1 cellular context compared by ENCODE assay signal in genomic region chr17:82327289-82327688, GRCh38.
TF ChIP-seq lines count a peak whose summit lies in the region.

No MANE protein-coding gene starts in this region.

TF ChIP-seq in HepG2, 621 proteins besides CTCF, POLR2A, EP300 and RAD21 (continued from another document and continues in another):
- TF ChIP-seq AFF4 (CRISPR knock-in tag; IDR thresholded peaks at IDR 0.05): no peak
- TF ChIP-seq DZIP1 (CRISPR knock-in tag; IDR thresholded peaks at IDR 0.05): 0 out of 2 replicates have a peak, but pooled peaks have one; percentile 48
- TF ChIP-seq TCF7L2 (IDR thresholded peaks at IDR 0.05; ENCODE audit: low read depth, low read length): no peak
- TF ChIP-seq SALL1 (CRISPR knock-in tag; IDR thresholded peaks at IDR 0.05): 0 out of 2 replicates have a peak, but pooled peaks have one; percentile 2
- TF ChIP-seq ZNF101 (CRISPR knock-in tag; IDR thresholded peaks at IDR 0.05; ENCODE audit: borderline replicate concordance, low read depth): no peak
- no peak for TF ChIP-seq ZBTB42 (CRISPR knock-in tag; IDR thresholded peaks at IDR 0.05)
- TF ChIP-seq ARID5B (CRISPR knock-in tag; IDR thresholded peaks at IDR 0.05): no peak
- no peak for TF ChIP-seq TEF (CRISPR knock-in tag; IDR thresholded peaks at IDR 0.05)
- no peak for TF ChIP-seq ZNF713 (CRISPR knock-in tag; IDR thresholded peaks at IDR 0.05)
- TF ChIP-seq ZBTB7B (CRISPR knock-in tag; IDR thresholded peaks at IDR 0.05): 0 out of 2 replicates have a peak, but pooled peaks have one; percentile 20
- TF ChIP-seq ZBTB46 (CRISPR knock-in tag; IDR thresholded peaks at IDR 0.05; ENCODE audit: borderline replicate concordance): no peak
- peak; percentile 71; the same call in 1 of the 2 replicates for TF ChIP-seq ZBTB4 (CRISPR knock-in tag; IDR thresholded peaks at IDR 0.05; ENCODE audit: borderline replicate concordance)
- TF ChIP-seq ASH2L (IDR thresholded peaks at IDR 0.05; ENCODE audit: insufficient read length, low read depth, low read length): no peak
- TF ChIP-seq ZNF879 (CRISPR knock-in tag; IDR thresholded peaks at IDR 0.05): no peak
- TF ChIP-seq ZNF225 (CRISPR knock-in tag; IDR thresholded peaks at IDR 0.05): peak; percentile 46; the same call in 1 of the 2 replicates
- no peak for TF ChIP-seq ZBTB40 (IDR thresholded peaks at IDR 0.05)
- TF ChIP-seq ZBTB40 (CRISPR knock-in tag; IDR thresholded peaks at IDR 0.05): no peak
- TF ChIP-seq HBP1 (CRISPR knock-in tag; IDR thresholded peaks at IDR 0.05; ENCODE audit: low read depth): no peak
- TF ChIP-seq CBX2 (IDR thresholded peaks at IDR 0.05; ENCODE audit: low read depth, low read length): no peak
- no peak for TF ChIP-seq CBX2 (CRISPR knock-in tag; IDR thresholded peaks at IDR 0.05; ENCODE audit: low read depth)
